Comparison of ENCODE assay signal across 1 cellular context in the genomic region with DNA sequence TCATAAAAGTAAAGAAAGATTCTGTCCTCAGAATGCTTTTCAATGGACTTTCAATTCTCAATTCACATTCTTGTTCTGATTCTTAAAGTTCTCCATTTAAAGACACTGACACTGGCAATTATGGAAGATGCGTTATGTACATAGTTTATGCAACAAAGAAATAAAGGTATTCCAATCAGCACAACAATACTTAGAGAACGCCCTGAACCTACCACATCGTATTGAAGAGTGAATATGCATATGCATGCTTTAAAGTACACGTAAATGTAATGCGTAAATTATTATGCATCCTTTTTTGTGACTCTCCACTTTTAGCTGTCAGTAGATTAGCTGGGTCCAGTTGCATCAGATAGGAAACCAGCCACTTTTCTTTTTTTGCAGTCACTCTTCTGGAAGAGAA.
TF ChIP-seq lines count a peak whose summit lies in the region.

No MANE protein-coding gene starts in this region.

TF ChIP-seq in GM23338, 12 proteins besides CTCF, POLR2A, EP300 and RAD21:
- TF ChIP-seq, protein P1, sequence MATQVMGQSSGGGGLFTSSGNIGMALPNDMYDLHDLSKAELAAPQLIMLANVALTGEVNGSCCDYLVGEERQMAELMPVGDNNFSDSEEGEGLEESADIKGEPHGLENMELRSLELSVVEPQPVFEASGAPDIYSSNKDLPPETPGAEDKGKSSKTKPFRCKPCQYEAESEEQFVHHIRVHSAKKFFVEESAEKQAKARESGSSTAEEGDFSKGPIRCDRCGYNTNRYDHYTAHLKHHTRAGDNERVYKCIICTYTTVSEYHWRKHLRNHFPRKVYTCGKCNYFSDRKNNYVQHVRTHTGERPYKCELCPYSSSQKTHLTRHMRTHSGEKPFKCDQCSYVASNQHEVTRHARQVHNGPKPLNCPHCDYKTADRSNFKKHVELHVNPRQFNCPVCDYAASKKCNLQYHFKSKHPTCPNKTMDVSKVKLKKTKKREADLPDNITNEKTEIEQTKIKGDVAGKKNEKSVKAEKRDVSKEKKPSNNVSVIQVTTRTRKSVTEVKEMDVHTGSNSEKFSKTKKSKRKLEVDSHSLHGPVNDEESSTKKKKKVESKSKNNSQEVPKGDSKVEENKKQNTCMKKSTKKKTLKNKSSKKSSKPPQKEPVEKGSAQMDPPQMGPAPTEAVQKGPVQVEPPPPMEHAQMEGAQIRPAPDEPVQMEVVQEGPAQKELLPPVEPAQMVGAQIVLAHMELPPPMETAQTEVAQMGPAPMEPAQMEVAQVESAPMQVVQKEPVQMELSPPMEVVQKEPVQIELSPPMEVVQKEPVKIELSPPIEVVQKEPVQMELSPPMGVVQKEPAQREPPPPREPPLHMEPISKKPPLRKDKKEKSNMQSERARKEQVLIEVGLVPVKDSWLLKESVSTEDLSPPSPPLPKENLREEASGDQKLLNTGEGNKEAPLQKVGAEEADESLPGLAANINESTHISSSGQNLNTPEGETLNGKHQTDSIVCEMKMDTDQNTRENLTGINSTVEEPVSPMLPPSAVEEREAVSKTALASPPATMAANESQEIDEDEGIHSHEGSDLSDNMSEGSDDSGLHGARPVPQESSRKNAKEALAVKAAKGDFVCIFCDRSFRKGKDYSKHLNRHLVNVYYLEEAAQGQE (IDR thresholded peaks at IDR 0.05; ENCODE audit: unreplicated experiment) = no peak
- TF ChIP-seq NANOG (IDR thresholded peaks at IDR 0.05; ENCODE audit: borderline replicate concordance) = peak; percentile 68
TF ChIP-seq in GM23338: peak in this region for 1.
